Comparison of ENCODE assay signal across 14 cellular contexts in the genomic region with DNA sequence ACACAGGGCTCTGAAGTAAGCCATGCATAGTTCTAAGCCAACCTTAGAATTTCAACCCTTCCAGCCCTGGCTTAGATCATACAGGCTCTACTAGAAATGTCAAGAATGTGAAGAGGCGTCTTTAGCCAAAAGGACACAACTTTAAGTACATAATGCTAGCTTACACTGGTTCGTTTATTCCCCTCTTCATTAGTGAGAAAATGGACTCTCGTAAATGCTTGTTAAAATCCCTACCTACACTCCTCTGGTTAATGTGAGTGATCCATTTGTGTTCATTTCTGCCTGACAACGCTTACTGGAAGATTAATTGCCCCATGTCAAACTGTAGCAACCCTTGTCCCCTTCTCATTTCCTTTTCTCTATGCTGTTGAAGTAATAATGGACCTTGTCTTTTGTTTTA.
DNase-seq lines count a peak whose midpoint lies in the region; ATAC-seq and TF ChIP-seq lines count a peak whose summit lies in the region.
"Had no signal": no experiment of that assay in that cellular context is flagged by ENCODE, and none has a peak within 500 bp of the region (broad histone marks: within the 10 kb centered on the region; RNA-seq: fewer than 3 reads in every experiment).

No MANE protein-coding gene starts in this region.

- no peak overlapping the region for H3K4me3 ChIP-seq in MG63
- H3K4me3 ChIP-seq: BLaER1 had no signal

- H3K9me3 ChIP-seq in MG63: no peaks in the 10 kb centered on the region
- H3K9me3 ChIP-seq: BLaER1 had no signal

- no peaks in the 10 kb centered on the region for H3K36me3 Mint-ChIP-seq in nephron progenitor cell (ENCODE audit: low read depth)

- no peaks in the 10 kb centered on the region for H3K36me3 ChIP-seq in MG63
- H3K36me3 ChIP-seq: BLaER1 had no signal

- H3K27me3 ChIP-seq in MG63: no peaks in the 10 kb centered on the region
- H3K27me3 ChIP-seq: BLaER1 had no signal

- peak; percentile 18 for DNase-seq in ELF-1 (ENCODE audit: low read depth, low spot score)
- DNase-seq in NCI-H187 (lab: John Stamatoyannopoulos, UW): peak; percentile 57 to 79
- peak; percentile 69 for DNase-seq in astrocyte of the hippocampus (ENCODE audit: low read depth, low spot score)
- no peak for DNase-seq in nephron progenitor cell
- no peak for DNase-seq in MG63
- no peak for DNase-seq in T-helper 2 cell
- DNase-seq: activated CD4-positive, alpha-beta T cell treated with anti-CD3 and anti-CD28 coated beads for 1 hour; activated T-cell treated with anti-CD3 and anti-CD28 coated beads, Interleukin-2, amount 50 U/mL, for 72 hours; aorta; stimulated activated CD4-positive, alpha-beta T cell treated with anti-CD3 and anti-CD28 coated beads, Interleukin-4, amount 100 ng/mL, for 4 hours had no signal

- H3K4me3 Mint-ChIP-seq in nephron progenitor cell: peak overlapping the region; percentile 29
- H3K4me3 Mint-ChIP-seq: activated T-cell treated with anti-CD3 and anti-CD28 coated beads, Interleukin-2, amount 50 U/mL, for 72 hours; stimulated activated naive CD8-positive, alpha-beta T cell treated with anti-CD3 and anti-CD28 coated beads, Interleukin-15, Interleukin-2, amounts not matched to agents 100 ng/mL and 50 ng/mL, for 24 hours had no signal

- peaks cover 73% of the 10 kb centered on the region for H3K4me1 Mint-ChIP-seq in nephron progenitor cell

- no peak for TF ChIP-seq CTCF in nephron progenitor cell (IDR thresholded peaks at IDR 0.05)

- no peaks in the 10 kb centered on the region for H3K27me3 Mint-ChIP-seq in nephron progenitor cell (ENCODE audit: low read depth, poor library complexity)
- H3K27me3 Mint-ChIP-seq: stimulated activated naive CD8-positive, alpha-beta T cell treated with anti-CD3 and anti-CD28 coated beads, Interleukin-15, Interleukin-2, amounts not matched to agents 100 ng/mL and 50 ng/mL, for 24 hours had no signal

- ATAC-seq in GM18502 (IDR thresholded peaks at IDR 0.05; ENCODE audit: poor library complexity, unreplicated experiment) (no peak), GM21390 (IDR thresholded peaks at IDR 0.05; ENCODE audit: unreplicated experiment) (no peak)
- ATAC-seq: activated T-cell treated with anti-CD3 and anti-CD28 coated beads, Interleukin-2, amount 50 U/mL, for 72 hours had no signal

- peak overlapping the region; percentile 95 for H3K27ac Mint-ChIP-seq in nephron progenitor cell
- H3K27ac Mint-ChIP-seq: activated T-cell treated with anti-CD3 and anti-CD28 coated beads, Interleukin-2, amount 50 U/mL, for 72 hours; stimulated activated naive CD8-positive, alpha-beta T cell treated with anti-CD3 and anti-CD28 coated beads, Interleukin-15, Interleukin-2, amounts not matched to agents 100 ng/mL and 50 ng/mL, for 24 hours had no signal

- H3K9me3 Mint-ChIP-seq in nephron progenitor cell: no peaks in the 10 kb centered on the region
- H3K9me3 Mint-ChIP-seq: activated T-cell treated with anti-CD3 and anti-CD28 coated beads, Interleukin-2, amount 50 U/mL, for 72 hours; stimulated activated naive CD8-positive, alpha-beta T cell treated with anti-CD3 and anti-CD28 coated beads, Interleukin-15, Interleukin-2, amounts not matched to agents 100 ng/mL and 50 ng/mL, for 24 hours had no signal

Comparison
In these comparisons a context has a peak if more than half of its experiments do, and no peak if none do; other contexts are left out.
1. DNase-seq: peak in ELF-1 (single experiment), NCI-H187 (2 of 2) and astrocyte of the hippocampus (single experiment); none in nephron progenitor cell (single experiment), MG63 (single experiment) and T-helper 2 cell (0 of 5).